21 cellular contexts compared by ENCODE assay signal in genomic region chr11:75198278-75198948, GRCh38. TPM values are rescaled to one million over a fixed set of nuclear protein-coding genes. Genes with fewer than 3 reads are reported as not detected.
"Had no signal": no experiment of that assay in that cellular context is flagged by ENCODE, and none has a peak within 500 bp of the region (broad histone marks: within the 10 kb centered on the region; RNA-seq: fewer than 3 reads in every experiment).

No MANE protein-coding gene starts in this region.

- H3K4me1 ChIP-seq: foreskin keratinocyte had no signal

- H3K4me1 Mint-ChIP-seq: activated B cell treated with CpG ODN at 0.5 μM for 24 hours; activated CD8-positive, alpha-beta memory T cell treated with anti-CD3 and anti-CD28 coated beads, Interleukin-2, amount 10 ng/mL, durations not matched to agents 7 days and 5 days; activated naive CD8-positive, alpha-beta T cell treated with anti-CD3 and anti-CD28 coated beads for 36 hours; stimulated activated naive B cell treated with anti-CD40 and anti-IgM and Interleukin-4, amounts not matched to agents 10 μg/mL and 1 μg/mL and 100 μg/mL, for 72 hours; T-helper 17 cell had no signal

- H3K27ac Mint-ChIP-seq: activated B cell treated with CpG ODN at 0.5 μM for 24 hours; activated CD8-positive, alpha-beta memory T cell treated with anti-CD3 and anti-CD28 coated beads, Interleukin-2, amount 10 ng/mL, durations not matched to agents 7 days and 5 days; activated naive CD8-positive, alpha-beta T cell treated with anti-CD3 and anti-CD28 coated beads for 36 hours; stimulated activated naive B cell treated with anti-CD40 and anti-IgM and Interleukin-4, amounts not matched to agents 10 μg/mL and 1 μg/mL and 100 μg/mL, for 72 hours; T-helper 17 cell had no signal

- H3K27me3 ChIP-seq: brain microvascular endothelial cell, dorsolateral prefrontal cortex, esophagus squamous epithelium, heart left ventricle, tibial nerve had no signal

- H3K27ac ChIP-seq: brain microvascular endothelial cell, esophagus squamous epithelium, foreskin keratinocyte, heart left ventricle, left ventricle myocardium inferior, tibial nerve had no signal

- H3K36me3 Mint-ChIP-seq: activated CD8-positive, alpha-beta memory T cell treated with anti-CD3 and anti-CD28 coated beads, Interleukin-2, amount 10 ng/mL, durations not matched to agents 7 days and 5 days; activated naive CD8-positive, alpha-beta T cell treated with anti-CD3 and anti-CD28 coated beads for 36 hours; stimulated activated naive B cell treated with anti-CD40 and anti-IgM and Interleukin-4, amounts not matched to agents 10 μg/mL and 1 μg/mL and 100 μg/mL, for 72 hours had no signal

- ATAC-seq: activated CD8-positive, alpha-beta memory T cell treated with anti-CD3 and anti-CD28 coated beads, Interleukin-2, amount 10 ng/mL, durations not matched to agents 7 days and 5 days; activated T-cell treated with anti-CD3 and anti-CD28 coated beads, Interleukin-2, amount 50 U/mL, for 4 hours; foreskin keratinocyte; heart left ventricle; sciatic nerve; stimulated activated naive B cell treated with anti-CD40 and anti-IgM and Interleukin-4, amounts not matched to agents 10 μg/mL and 1 μg/mL and 100 μg/mL, for 72 hours; T-helper 17 cell had no signal

- H3K9me3 Mint-ChIP-seq: activated B cell treated with CpG ODN at 0.5 μM for 24 hours; activated naive CD8-positive, alpha-beta T cell treated with anti-CD3 and anti-CD28 coated beads for 36 hours; activated T-cell treated with anti-CD3 and anti-CD28 coated beads, Interleukin-2, amount 50 U/mL, for 4 hours; nephron; stimulated activated naive B cell treated with anti-CD40 and anti-IgM and Interleukin-4, amounts not matched to agents 10 μg/mL and 1 μg/mL and 100 μg/mL, for 72 hours had no signal

- H3K4me3 Mint-ChIP-seq: activated B cell treated with CpG ODN at 0.5 μM for 24 hours; activated CD8-positive, alpha-beta memory T cell treated with anti-CD3 and anti-CD28 coated beads, Interleukin-2, amount 10 ng/mL, durations not matched to agents 7 days and 5 days; activated naive CD8-positive, alpha-beta T cell treated with anti-CD3 and anti-CD28 coated beads for 36 hours; activated T-cell treated with anti-CD3 and anti-CD28 coated beads, Interleukin-2, amount 50 U/mL, for 4 hours; nephron; stimulated activated naive B cell treated with anti-CD40 and anti-IgM and Interleukin-4, amounts not matched to agents 10 μg/mL and 1 μg/mL and 100 μg/mL, for 72 hours; T-helper 17 cell had no signal

- H3K9me3 ChIP-seq: esophagus squamous epithelium, heart left ventricle, left ventricle myocardium inferior, tibial nerve had no signal

- H3K36me3 ChIP-seq: brain microvascular endothelial cell, left ventricle myocardium inferior had no signal

- DNase-seq: activated B cell treated with CpG ODN at 0.5 μM for 24 hours; activated CD4-positive, alpha-beta T cell treated with anti-CD3 and anti-CD28 coated beads, Interleukin-2, amount 50 U/mL, for 4 hours; activated CD8-positive, alpha-beta memory T cell treated with anti-CD3 and anti-CD28 coated beads, Interleukin-2, amount 10 ng/mL, durations not matched to agents 7 days and 5 days; activated gamma-delta T cell; activated naive CD8-positive, alpha-beta T cell treated with anti-CD3 and anti-CD28 coated beads for 36 hours; activated T-cell treated with anti-CD3 and anti-CD28 coated beads, Interleukin-2, amount 50 U/mL, for 4 hours; brain microvascular endothelial cell; dorsolateral prefrontal cortex; esophagus squamous epithelium; heart left ventricle; islet precursor cell; left ventricle myocardium inferior; mesenchymal stem cell; stimulated activated CD4-positive, alpha-beta T cell treated with anti-CD3 and anti-CD28 coated beads, Interleukin-2, amount 100 ng/mL, for 24 hours; stimulated activated naive B cell treated with anti-CD40 and anti-IgM and Interleukin-4, amounts not matched to agents 10 μg/mL and 1 μg/mL and 100 μg/mL, for 72 hours; T-helper 17 cell had no signal

- H3K4me3 ChIP-seq: dorsolateral prefrontal cortex, esophagus squamous epithelium, heart left ventricle, left ventricle myocardium inferior, tibial nerve had no signal

RNA-seq across cellular contexts. Expression of gene TPBGL, which starts 42.2 kb away (rescaled TPM):
- total RNA-seq: activated B cell treated with CpG ODN at 0.5 μM for 24 hours, foreskin keratinocyte, osteoblast had no signal

RNA-seq across cellular contexts. Expression of gene SLCO2B1, which starts 47.5 kb away (rescaled TPM):
- total RNA-seq: activated CD8-positive, alpha-beta memory T cell treated with anti-CD3 and anti-CD28 coated beads, Interleukin-2, amount 10 ng/mL, durations not matched to agents 7 days and 5 days; activated naive CD8-positive, alpha-beta T cell treated with anti-CD3 and anti-CD28 coated beads for 36 hours; foreskin keratinocyte; T-helper 17 cell had no signal
